In the genomic region with DNA sequence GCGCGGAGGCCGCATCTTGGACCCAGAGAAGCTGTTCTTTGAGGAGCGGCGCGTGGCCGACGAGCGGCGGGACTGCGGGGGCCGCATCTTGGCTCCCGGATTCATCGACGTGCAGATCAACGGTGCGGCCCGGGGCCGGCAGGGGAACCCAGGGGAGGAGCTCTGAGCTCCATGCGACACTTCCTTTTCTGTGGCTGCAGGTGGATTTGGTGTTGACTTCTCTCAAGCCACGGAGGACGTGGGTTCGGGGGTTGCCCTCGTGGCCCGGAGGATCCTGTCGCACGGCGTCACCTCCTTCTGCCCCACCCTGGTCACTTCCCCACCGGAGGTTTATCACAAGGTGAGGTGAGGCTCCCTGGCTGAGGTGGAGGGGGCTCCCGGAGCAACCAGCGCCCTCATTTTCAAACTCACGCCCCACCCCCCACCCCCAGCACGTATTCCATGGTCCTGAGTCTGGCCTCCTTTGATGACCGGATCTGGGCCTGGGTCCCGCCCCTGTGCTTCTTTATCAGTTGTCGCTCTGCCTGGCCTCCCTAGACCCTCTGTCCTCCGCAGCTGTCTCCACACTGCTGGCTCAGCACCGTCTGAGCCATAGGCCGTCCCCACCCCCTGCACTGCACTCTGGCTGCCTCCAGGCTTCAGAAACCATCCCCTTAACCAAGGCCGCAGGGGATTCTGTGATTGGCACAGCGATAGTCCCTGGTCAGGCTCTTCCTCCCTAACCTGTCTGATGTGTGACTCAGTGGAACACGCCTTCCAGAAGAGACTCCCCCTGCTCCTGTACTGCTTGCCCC, we compare ENCODE assay signal across 8 cellular contexts. TPM values are rescaled to one million over a fixed set of nuclear protein-coding genes. Genes with fewer than 3 reads are reported as not detected.
DNase-seq lines count a peak whose midpoint lies in the region; ATAC-seq and TF ChIP-seq lines count a peak whose summit lies in the region.

No MANE protein-coding gene starts in this region.

- CTCF ChIA-PET in Caco-2 (lab: Charles Lee): interaction anchor here (0.7 to 1.4 kb wide), 3 partner anchors 11 to 47 kb away, joined by 3 to 4 read pairs (median 4); no protein-coding TSS in a partner anchor

- H3K27ac ChIP-seq in endodermal cell (ENCODE audit: low read depth, low read length) (no peak overlapping the region), muscle layer of duodenum (ENCODE audit: low read length) (no peak overlapping the region), urinary bladder (ENCODE audit: low read depth) (no peak overlapping the region)

- peak overlapping the region; percentile 87 for H3K4me3 Mint-ChIP-seq in Caco-2 (ENCODE audit: unreplicated experiment)
- H3K4me3 Mint-ChIP-seq in endodermal cell: peak overlapping the region; percentile 73

- intact Hi-C loops in Caco-2 (cut with micrococcal nuclease; ENCODE audit: unreplicated experiment): no loop called here

- H3K27me3 ChIP-seq in Caco-2 (replicated peaks; ENCODE audit: control insufficient read depth, insufficient read depth, low read length) (no peaks in the 10 kb centered on the region), endodermal cell (ENCODE audit: control insufficient read depth, insufficient read depth, low read length, poor library complexity, severe bottlenecking) (no peaks in the 10 kb centered on the region), muscle layer of duodenum (ENCODE audit: low read depth, low read length) (no peaks in the 10 kb centered on the region)

- POLR2A ChIA-PET in Caco-2 (lab: Charles Lee): interaction anchor here (1.2 to 1.7 kb wide), 3 partner anchors 10 to 91 kb away, joined by 3 to 15 read pairs (median 9); partner anchors contain the start of gene CEMP1

- H3K36me3 ChIP-seq in Caco-2 (ENCODE audit: control insufficient read depth, insufficient read depth, low read length) (peaks cover 5% of the 10 kb centered on the region), endodermal cell (ENCODE audit: control insufficient read depth, insufficient read depth, low read length) (peaks cover 52% of the 10 kb centered on the region), muscle layer of duodenum (ENCODE audit: control insufficient read depth in 1 of 2, insufficient read depth in 2 of 2, low read length in 2 of 2) (peaks cover 0 to 22% of the 10 kb centered on the region in 2 donors), urinary bladder (ENCODE audit: insufficient read depth) (no peaks in the 10 kb centered on the region)

- BruUV-seq in Caco-2 (replicated peaks; lab: Mats Ljungman, UMichigan): no TSS peak

- peaks cover 32% of the 10 kb centered on the region for H3K4me1 ChIP-seq in Caco-2
- H3K4me1 ChIP-seq in endodermal cell (ENCODE audit: control insufficient read depth, insufficient read depth, low read length): peaks cover 8% of the 10 kb centered on the region
- H3K4me1 ChIP-seq in muscle layer of duodenum (ENCODE audit: control insufficient read depth in 1 of 2, insufficient read depth in 2 of 2, low read length in 2 of 2): peaks cover 23 to 48% of the 10 kb centered on the region in 2 donors
- H3K4me1 ChIP-seq in urinary bladder (ENCODE audit: insufficient read depth): no peaks in the 10 kb centered on the region

- H3K9me3 Mint-ChIP-seq in Caco-2 (ENCODE audit: unreplicated experiment) (no peaks in the 10 kb centered on the region), endodermal cell (no peaks in the 10 kb centered on the region)

- peak overlapping the region; percentile 83 for H3K9ac ChIP-seq in endodermal cell (ENCODE audit: extremely low read depth, low read length, poor library complexity, severe bottlenecking)

- DNase-seq in Caco-2: peak in 1 of 2 experiments; percentile 39
- peak; percentile 40 to 53 for DNase-seq in activated CD4-positive, alpha-beta T cell treated with anti-CD3 and anti-CD28 coated beads for 4 hours
- peak; percentile 70 for DNase-seq in endodermal cell
- no peak for DNase-seq in superior temporal gyrus (ENCODE audit: extremely low spot score)

- H3K9me3 ChIP-seq in Caco-2 (no peaks in the 10 kb centered on the region), endodermal cell (ENCODE audit: control insufficient read depth, low read length) (no peaks in the 10 kb centered on the region), muscle layer of duodenum (ENCODE audit: control insufficient read depth in 1 of 2, low read length in 2 of 2) (no peaks in the 10 kb centered on the region)

- H3K4me3 ChIP-seq in Caco-2 (ENCODE audit: low read depth, low read length) (peak overlapping the region; percentile 74), endodermal cell (ENCODE audit: low read length) (peak overlapping the region; percentile 88), muscle layer of duodenum (ENCODE audit: low read depth in 1 of 2, low read length in 2 of 2) (peak overlapping the region; percentile 46 to 77), urinary bladder (ENCODE audit: low read depth, low read length) (peak overlapping the region; percentile 60)

- H3K27me3 Mint-ChIP-seq in Caco-2 (ENCODE audit: insufficient read depth, unreplicated experiment) (no peaks in the 10 kb centered on the region), endodermal cell (ENCODE audit: insufficient read depth) (no peaks in the 10 kb centered on the region)

- H3K27ac Mint-ChIP-seq in Caco-2 (ENCODE audit: unreplicated experiment) (peak overlapping the region; percentile 89), endodermal cell (peak overlapping the region; percentile 93)

- H3K36me3 Mint-ChIP-seq in Caco-2 (ENCODE audit: insufficient read depth, unreplicated experiment): peaks cover 70% of the 10 kb centered on the region
- peaks cover 42% of the 10 kb centered on the region for H3K36me3 Mint-ChIP-seq in endodermal cell (ENCODE audit: low read depth)

- TF ChIP-seq CTCF in Caco-2 (IDR thresholded peaks at IDR 0.05; ENCODE audit: insufficient read depth in 1 of 2, low read depth in 1 of 2, low read length in 1 of 2, severe bottlenecking in 1 of 2, unreplicated experiment in 1 of 2): no peak
- TF ChIP-seq CTCF in endodermal cell (conservative IDR thresholded peaks at IDR 0.05): no peak

- ATAC-seq in HG03432 (IDR thresholded peaks at IDR 0.05; ENCODE audit: unreplicated experiment) (peak; percentile 19), HG03342 (IDR thresholded peaks at IDR 0.05; ENCODE audit: unreplicated experiment) (no peak)

- H3K4me1 Mint-ChIP-seq in Caco-2 (ENCODE audit: low read depth, unreplicated experiment): peaks cover 38% of the 10 kb centered on the region
- peaks cover 26% of the 10 kb centered on the region for H3K4me1 Mint-ChIP-seq in endodermal cell

- WGBS in endodermal cell (ENCODE audit: insufficient coverage in 1 of 2, insufficient read length in 1 of 2), 2 experiments: 30 to 52% methylated on average over 22 to 40 of the region's 42 CpGs
- WGBS in urinary bladder: 22% methylated on average over 42 of the region's 42 CpGs

RNA-seq across cellular contexts. Expression of gene AMDHD2, which starts 0.8 kb away (rescaled TPM):
- 62.3 and 67.2 TPM in 2 replicates for total RNA-seq in Caco-2 (2022)
- 10 to 100 TPM; 74.6 to 82.2 TPM for total RNA-seq in endodermal cell
- 24.8 TPM for polyA plus RNA-seq in endodermal cell (2013, experiment 1 of 2)
- polyA plus RNA-seq in endodermal cell (2013, experiment 2 of 2): 19.3 TPM
- total RNA-seq in urinary bladder: 16.4 TPM
- polyA plus RNA-seq in urinary bladder: 40.2 TPM

RNA-seq across cellular contexts. Expression of gene ATP6V0C, which starts 7.2 kb away (rescaled TPM):
- 200 and 204 TPM in 2 replicates for total RNA-seq in Caco-2 (2022)
- 100 to 1,000 TPM; 176 to 180 TPM for total RNA-seq in endodermal cell
- 220 TPM for polyA plus RNA-seq in endodermal cell (2013, experiment 1 of 2)
- polyA plus RNA-seq in endodermal cell (2013, experiment 2 of 2): 207 TPM
- 15.0 TPM for total RNA-seq in urinary bladder
- 193 TPM for polyA plus RNA-seq in urinary bladder

RNA-seq across cellular contexts. Expression of gene CEMP1, which starts 10.2 kb away (rescaled TPM):
- total RNA-seq in Caco-2 (2022): 0.63 and 0.68 TPM in 2 replicates
- under 1 TPM in 1 of 2 donors, not detected in 1; 0.24 TPM for total RNA-seq in endodermal cell
- polyA plus RNA-seq in endodermal cell (2013, experiment 1 of 2): not detected
- polyA plus RNA-seq in endodermal cell (2013, experiment 2 of 2): not detected
- not detected for total RNA-seq in urinary bladder
- polyA plus RNA-seq in urinary bladder: 0.85 TPM

RNA-seq across cellular contexts. Expression of gene PDPK1, which starts 16.8 kb away (rescaled TPM):
- total RNA-seq in Caco-2 (2022) (60.5 and 69.8 TPM in 2 replicates), endodermal cell (10 to 100 TPM; 29.2 to 30.3 TPM), urinary bladder (20.0 TPM)
- polyA plus RNA-seq in endodermal cell (2013, experiment 1 of 2): 19.6 TPM
- polyA plus RNA-seq in endodermal cell (2013, experiment 2 of 2): 19.3 TPM
- polyA plus RNA-seq in urinary bladder: 26.0 TPM

RNA-seq across cellular contexts. Expression of gene TBC1D24, which starts 46.1 kb away (rescaled TPM):
- total RNA-seq in Caco-2 (2022) (20.8 and 22.6 TPM in 2 replicates), endodermal cell (10 to 100 TPM; 15.7 to 19.4 TPM), urinary bladder (11.2 TPM)
- 9.0 TPM for polyA plus RNA-seq in endodermal cell (2013, experiment 1 of 2)
- 9.4 TPM for polyA plus RNA-seq in endodermal cell (2013, experiment 2 of 2)
- polyA plus RNA-seq in urinary bladder: 5.8 TPM

Comparison
In these comparisons a context has a peak if more than half of its experiments do, and no peak if none do; other contexts are left out.
1. RNA of gene ATP6V0C, which starts 7.2 kb away (total RNA-seq): 200 to 204 TPM in Caco-2 and 176 to 180 TPM in endodermal cell; 15.0 TPM in urinary bladder (single experiment); every median in the first group is over 10 times any median in the second.
2. Peak in every context shown above with its lines, with median percentiles within 50 percentile points of each other: H3K4me3 ChIP-seq.